Comparison of ENCODE assay signal across 28 cellular contexts in the genomic region with DNA sequence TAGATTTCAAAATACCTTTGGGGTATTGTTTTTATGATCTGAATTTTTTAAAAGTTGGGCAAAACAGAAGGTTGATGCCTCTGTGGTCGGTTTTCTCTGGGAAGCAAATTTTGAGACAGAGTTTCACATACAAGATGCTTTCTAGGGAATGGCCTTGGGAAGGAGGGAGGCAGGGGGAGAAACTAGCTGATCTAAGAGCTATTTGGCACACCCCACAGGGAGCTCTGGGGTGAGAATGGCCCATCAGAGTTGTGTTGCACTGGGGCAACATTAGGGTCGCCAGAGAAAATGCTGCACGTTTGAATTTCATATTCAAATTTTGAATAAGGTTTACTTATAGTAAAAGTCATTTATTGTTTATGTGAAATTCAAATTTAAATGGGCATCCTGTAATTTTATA.
"Had no signal": no experiment of that assay in that cellular context is flagged by ENCODE, and none has a peak within 500 bp of the region (broad histone marks: within the 10 kb centered on the region; RNA-seq: fewer than 3 reads in every experiment).

No MANE protein-coding gene starts in this region.

- H3K36me3 ChIP-seq: stomach, suprapubic skin, thoracic aorta, thyroid gland, tibial artery, tibial nerve, transverse colon, upper lobe of left lung, upper lobe of right lung, uterus, vagina had no signal

- DNase-seq: stimulated activated CD4-positive, alpha-beta T cell treated with anti-CD3 and anti-CD28 coated beads, Interleukin-2, amount 100 ng/mL, for 48 hours; stimulated activated CD4-positive, alpha-beta T cell treated with anti-CD3 and anti-CD28 coated beads, Interleukin-4, amount 100 ng/mL, for 1 hour; stimulated activated CD4-positive, alpha-beta T cell treated with anti-CD3 and anti-CD28 coated beads, Interleukin-4, amount 100 ng/mL, for 24 hours; stimulated activated CD4-positive, alpha-beta T cell treated with anti-CD3 and anti-CD28 coated beads, Interleukin-4, amount 100 ng/mL, for 4 hours; stimulated activated CD8-positive, alpha-beta memory T cell treated with anti-CD3 and anti-CD28 coated beads, Interleukin-4, amount 100 ng/mL, for 48 hours; stimulated activated naive B cell treated with anti-CD40 and anti-IgM and Interleukin-4, amounts not matched to agents 10 μg/mL and 1 μg/mL and 100 μg/mL, for 72 hours; stimulated activated naive CD4-positive, alpha-beta T cell; stimulated activated naive CD4-positive, alpha-beta T cell treated with Interleukin-2 at 50 U/mL for 16 hours; stimulated activated naive CD8-positive, alpha-beta T cell treated with anti-CD3 and anti-CD28 coated beads, Interleukin-15, amount 100 ng/mL, for 72 hours; stimulated activated naive CD8-positive, alpha-beta T cell treated with anti-CD3 and anti-CD28 coated beads, Interleukin-15, Interleukin-2, amounts not matched to agents 100 U/mL and 50 U/mL, for 24 hours; stomach; substantia nigra; testis; thyroid gland; tibial artery; transverse colon; trophoblast cell; upper lobe of left lung; upper lobe of right lung; uterus had no signal

- H3K9me3 Mint-ChIP-seq: stimulated activated effector memory CD8-positive, alpha-beta T cell treated with anti-CD3 and anti-CD28 coated beads, Interleukin-12 subunit alpha, Interleukin-12 subunit beta, amount 100 ng/mL, for 72 hours; stimulated activated memory B cell treated with anti-CD40 and anti-IgM and Interleukin-4, amounts not matched to agents 10 μg/mL and 1 μg/mL and 100 μg/mL, for 72 hours; stimulated activated naive B cell treated with anti-CD40 and anti-IgM and Interleukin-4, amounts not matched to agents 10 μg/mL and 1 μg/mL and 100 μg/mL, for 72 hours; stimulated activated naive CD8-positive, alpha-beta T cell treated with anti-CD3 and anti-CD28 coated beads, Interleukin-15, amount 100 ng/mL, for 72 hours; stimulated activated naive CD8-positive, alpha-beta T cell treated with anti-CD3 and anti-CD28 coated beads, Interleukin-15, Interleukin-2, amounts not matched to agents 100 ng/mL and 50 ng/mL, for 24 hours; type B pancreatic cell had no signal

- H3K9me3 ChIP-seq: stomach, suprapubic skin, testis, thoracic aorta, thyroid gland, tibial artery, tibial nerve, transverse colon, upper lobe of left lung, upper lobe of right lung, uterus, vagina had no signal

- H3K4me3 Mint-ChIP-seq: stimulated activated effector memory CD8-positive, alpha-beta T cell treated with anti-CD3 and anti-CD28 coated beads, Interleukin-12 subunit alpha, Interleukin-12 subunit beta, amount 100 ng/mL, for 72 hours; stimulated activated memory B cell treated with anti-CD40 and anti-IgM and Interleukin-4, amounts not matched to agents 10 μg/mL and 1 μg/mL and 100 μg/mL, for 72 hours; stimulated activated naive B cell treated with anti-CD40 and anti-IgM and Interleukin-4, amounts not matched to agents 10 μg/mL and 1 μg/mL and 100 μg/mL, for 72 hours; stimulated activated naive CD8-positive, alpha-beta T cell treated with anti-CD3 and anti-CD28 coated beads, Interleukin-15, amount 100 ng/mL, for 72 hours; stimulated activated naive CD8-positive, alpha-beta T cell treated with anti-CD3 and anti-CD28 coated beads, Interleukin-15, Interleukin-2, amounts not matched to agents 100 ng/mL and 50 ng/mL, for 24 hours; type B pancreatic cell had no signal

- H3K27me3 ChIP-seq: testis, thyroid gland, tibial artery, tibial nerve, transverse colon, upper lobe of left lung, upper lobe of right lung, uterus, vagina had no signal

- H3K27ac Mint-ChIP-seq: stimulated activated effector memory CD8-positive, alpha-beta T cell treated with anti-CD3 and anti-CD28 coated beads, Interleukin-12 subunit alpha, Interleukin-12 subunit beta, amount 100 ng/mL, for 72 hours; stimulated activated memory B cell treated with anti-CD40 and anti-IgM and Interleukin-4, amounts not matched to agents 10 μg/mL and 1 μg/mL and 100 μg/mL, for 72 hours; stimulated activated naive B cell treated with anti-CD40 and anti-IgM and Interleukin-4, amounts not matched to agents 10 μg/mL and 1 μg/mL and 100 μg/mL, for 72 hours; stimulated activated naive CD8-positive, alpha-beta T cell treated with anti-CD3 and anti-CD28 coated beads, Interleukin-15, amount 100 ng/mL, for 72 hours; stimulated activated naive CD8-positive, alpha-beta T cell treated with anti-CD3 and anti-CD28 coated beads, Interleukin-15, Interleukin-2, amounts not matched to agents 100 ng/mL and 50 ng/mL, for 24 hours; type B pancreatic cell had no signal

- H3K27ac ChIP-seq: stomach, suprapubic skin, testis, thoracic aorta, thyroid gland, tibial artery, tibial nerve, transverse colon, upper lobe of left lung, upper lobe of right lung, uterus, vagina had no signal

- H3K4me3 ChIP-seq: stomach, suprapubic skin, testis, thoracic aorta, thyroid gland, tibial artery, tibial nerve, transverse colon, upper lobe of left lung, upper lobe of right lung, uterus, vagina had no signal

- H3K4me1 ChIP-seq: stomach, suprapubic skin, testis, thyroid gland, tibial artery, tibial nerve, transverse colon, upper lobe of left lung, upper lobe of right lung, uterus, vagina had no signal

- H3K4me1 Mint-ChIP-seq: stimulated activated effector memory CD8-positive, alpha-beta T cell treated with anti-CD3 and anti-CD28 coated beads, Interleukin-12 subunit alpha, Interleukin-12 subunit beta, amount 100 ng/mL, for 72 hours; stimulated activated memory B cell treated with anti-CD40 and anti-IgM and Interleukin-4, amounts not matched to agents 10 μg/mL and 1 μg/mL and 100 μg/mL, for 72 hours; stimulated activated naive B cell treated with anti-CD40 and anti-IgM and Interleukin-4, amounts not matched to agents 10 μg/mL and 1 μg/mL and 100 μg/mL, for 72 hours; stimulated activated naive CD8-positive, alpha-beta T cell treated with anti-CD3 and anti-CD28 coated beads, Interleukin-15, amount 100 ng/mL, for 72 hours had no signal

- H3K36me3 Mint-ChIP-seq: stimulated activated effector memory CD8-positive, alpha-beta T cell treated with anti-CD3 and anti-CD28 coated beads, Interleukin-12 subunit alpha, Interleukin-12 subunit beta, amount 100 ng/mL, for 72 hours; stimulated activated memory B cell treated with anti-CD40 and anti-IgM and Interleukin-4, amounts not matched to agents 10 μg/mL and 1 μg/mL and 100 μg/mL, for 72 hours; stimulated activated naive B cell treated with anti-CD40 and anti-IgM and Interleukin-4, amounts not matched to agents 10 μg/mL and 1 μg/mL and 100 μg/mL, for 72 hours; type B pancreatic cell had no signal
